In genomic region chr3:138640537-138640936, GRCh38 we compare ENCODE assay signal across 26 cellular contexts. TPM values are rescaled to one million over a fixed set of nuclear protein-coding genes. Genes with fewer than 3 reads are reported as not detected.
DNase-seq lines count a peak whose midpoint lies in the region; ATAC-seq, FAIRE-seq and TF ChIP-seq lines count a peak whose summit lies in the region.
"Had no signal": no experiment of that assay in that cellular context is flagged by ENCODE, and none has a peak within 500 bp of the region (broad histone marks: within the 10 kb centered on the region; RNA-seq: fewer than 3 reads in every experiment).

No MANE protein-coding gene starts in this region.

- H2AFZ ChIP-seq in K562 (ENCODE audit: low read depth, low read length) (no peak overlapping the region), trophoblast cell (ENCODE audit: insufficient read depth, low read length, poor library complexity) (no peak overlapping the region)
- H2AFZ ChIP-seq: PC-9 had no signal

- in situ Hi-C loops in K562 (cut with MboI) = no loop called here

- H3K27me3 ChIP-seq in K562 (ENCODE audit: control insufficient read depth in 2 of 2, insufficient read depth in 2 of 2, low read length in 2 of 2) (no peaks in the 10 kb centered on the region), trophoblast cell (ENCODE audit: insufficient read depth, low read length) (no peaks in the 10 kb centered on the region)
- H3K27me3 ChIP-seq: BLaER1 treated with 17β-estradiol and CSF1 and Interleukin-3, amounts not matched to agents 10 nM and 100 nM had no signal

- H3K79me2 ChIP-seq in K562 (ENCODE audit: control insufficient read depth, insufficient read depth, low read length) (no peaks in the 10 kb centered on the region), trophoblast cell (ENCODE audit: control insufficient read depth, insufficient read depth, low read length, poor library complexity) (no peaks in the 10 kb centered on the region)

- TF ChIP-seq CTCF in K562 (IDR thresholded peaks at IDR 0.05 in 2 of 3, conservative IDR thresholded peaks at IDR 0.05 in 1 of 3; ENCODE audit: insufficient read depth in 2 of 3, low read depth in 1 of 3, low read length in 3 of 3) = no peak

- no peak overlapping the region for H3K27ac Mint-ChIP-seq in activated naive CD4-positive, alpha-beta T cell treated with anti-CD3 and anti-CD28 coated beads, Interleukin-2, amount 50 U/mL, for 72 hours
- H3K27ac Mint-ChIP-seq: CD4-positive, alpha-beta T cell; HFFc6; IgD-negative memory B cell had no signal

- no peak overlapping the region for H3K14ac ChIP-seq in trophoblast cell (ENCODE audit: low read length)

- H4K20me1 ChIP-seq in K562 (replicated peaks; ENCODE audit: control insufficient read depth, insufficient read depth, low read length) = no peaks in the 10 kb centered on the region
- H4K20me1 ChIP-seq: BLaER1 treated with 17β-estradiol and CSF1 and Interleukin-3, amounts not matched to agents 10 nM and 100 nM had no signal

- peak; percentile 4 for DNase-seq in A172 (ENCODE audit: low spot score)
- DNase-seq in M059J (ENCODE audit: low read depth) = peak; percentile 33
- no peak for DNase-seq in K562 (ENCODE audit: extremely low read depth in 1 of 4, low spot score in 3 of 4)
- DNase-seq in trophoblast cell = peak; percentile 36 to 77
- no peak for DNase-seq in islet precursor cell
- no peak for DNase-seq in activated naive CD4-positive, alpha-beta T cell treated with anti-CD3 and anti-CD28 coated beads, Interleukin-2, amount 50 U/mL, for 72 hours (ENCODE audit: low spot score in 2 of 2)
- DNase-seq: AML-193; CD4-positive, alpha-beta T cell; GOT3; HFFc6; NCI-H1092 treated with DMSO at 0.1 percent for 48 hours; NCI-H1436 treated with DMSO at 0.1 percent for 48 hours; NCI-H187 treated with DMSO at 0.1 percent for 48 hours; NCI-H2171 treated with DMSO at 0.1 percent for 48 hours; NCI-H524; NCI-H748 treated with DMSO at 0.1 percent for 48 hours; PC-9; SHP77 treated with DMSO at 0.1 percent for 48 hours had no signal

- peaks cover 6% of the 10 kb centered on the region; the same call in 1 of the 2 replicates for H3K9me3 ChIP-seq in K562 (replicated peaks; ENCODE audit: control insufficient read depth, insufficient read depth, low read depth, low read length)
- no peaks in the 10 kb centered on the region for H3K9me3 ChIP-seq in trophoblast cell (ENCODE audit: insufficient read depth, low read depth, low read length)
- H3K9me3 ChIP-seq: HAP-1 had no signal

- no peak overlapping the region for H2AK5ac ChIP-seq in trophoblast cell (ENCODE audit: low read length)

- H3K4me3 ChIP-seq in K562 = no peak overlapping the region
- no peak overlapping the region for H3K4me3 ChIP-seq in trophoblast cell (ENCODE audit: low read depth, low read length)
- H3K4me3 ChIP-seq: A549; BLaER1 treated with 17β-estradiol and CSF1 and Interleukin-3, amounts not matched to agents 10 nM and 100 nM; HAP-1; PC-9 had no signal

- H3K4me2 ChIP-seq in K562 (ENCODE audit: insufficient read depth, low read length) (no peak overlapping the region), trophoblast cell (ENCODE audit: low read length) (no peak overlapping the region)
- H3K4me2 ChIP-seq: A549; BLaER1 treated with 17β-estradiol and CSF1 and Interleukin-3, amounts not matched to agents 10 nM and 100 nM; PC-9 had no signal

- no peak overlapping the region for H4K91ac ChIP-seq in trophoblast cell (ENCODE audit: low read depth, low read length)

- 25% methylated on average over 4 of the region's 4 CpGs for WGBS in K562 (ENCODE audit: insufficient coverage, low coverage, missing lambda C conversion rate)
- no CpG with 5 or more reads among the region's 4 CpGs for WGBS in trophoblast cell (ENCODE audit: extremely low coverage, insufficient coverage, insufficient read length)

- H2BK120ac ChIP-seq in trophoblast cell (ENCODE audit: insufficient read depth, low read length, poor library complexity) = no peak overlapping the region

- H3K4me1 ChIP-seq in K562 (replicated peaks in 1 of 2; ENCODE audit: control insufficient read depth in 2 of 2, insufficient read depth in 2 of 2, low read length in 2 of 2) (no peaks in the 10 kb centered on the region), trophoblast cell (ENCODE audit: control insufficient read depth in 1 of 2, insufficient read depth in 2 of 2, low read length in 2 of 2) (no peaks in the 10 kb centered on the region)
- H3K4me1 ChIP-seq: A549; BLaER1 treated with 17β-estradiol and CSF1 and Interleukin-3, amounts not matched to agents 10 nM and 100 nM; HAP-1 had no signal

- intact Hi-C loops in K562 (cut with micrococcal nuclease) = no loop called here

- H3K27ac ChIP-seq in K562 (ENCODE audit: extremely low read depth, low read depth, low read length) = no peak overlapping the region
- no peak overlapping the region for H3K27ac ChIP-seq in trophoblast cell (ENCODE audit: low read depth, low read length)
- H3K27ac ChIP-seq: A549; BLaER1 treated with 17β-estradiol and CSF1 and Interleukin-3, amounts not matched to agents 10 nM and 100 nM; PC-9; RWPE1 had no signal

- no peak overlapping the region for H3K18ac ChIP-seq in trophoblast cell (ENCODE audit: low read length)

- TF ChIP-seq RAD21 in K562 (CRISPR knock-in tag; conservative IDR thresholded peaks at IDR 0.05 in 1 of 2, IDR thresholded peaks at IDR 0.05 in 1 of 2) = no peak

- no peak overlapping the region for H4K12ac ChIP-seq in trophoblast cell (ENCODE audit: low read depth, low read length)

- no TSS peak for BruUV-seq in K562 (replicated peaks; lab: Mats Ljungman, UMichigan)

- CTCF ChIA-PET in K562 (lab: Yijun Ruan, JAX; ENCODE audit: low intra/inter-chr PET ratio) = no interaction called here

- H3K36me3 Mint-ChIP-seq in activated naive CD4-positive, alpha-beta T cell treated with anti-CD3 and anti-CD28 coated beads, Interleukin-2, amount 50 U/mL, for 72 hours = peaks cover 15 to 17% of the 10 kb centered on the region in 2 donors

- no peak for FAIRE-seq in K562 (lab: Jason Lieb, UNC)
- FAIRE-seq: A549, D721Med, GM18507 had no signal

- H2BK5ac ChIP-seq in trophoblast cell (ENCODE audit: low read depth, low read length, poor library complexity) = no peak overlapping the region

- TF ChIP-seq EP300 in K562 (IDR thresholded peaks at IDR 0.05; ENCODE audit: low read length) = no peak

- POLR2A ChIA-PET in K562 (lab: Yijun Ruan, JAX) = interaction anchor here (1.0 kb wide), 1 partner anchor 10 kb away, joined by 3 read pairs; no protein-coding TSS in a partner anchor

- no peak for TF ChIP-seq POLR2A in K562 (conservative IDR thresholded peaks at IDR 0.05)

- H3K36me3 ChIP-seq in K562 (ENCODE audit: control insufficient read depth, insufficient read depth, low read length) = no peaks in the 10 kb centered on the region
- H3K36me3 ChIP-seq in trophoblast cell (ENCODE audit: control insufficient read depth in 1 of 2, insufficient read depth in 2 of 2, low read length in 2 of 2) = peaks cover 0 to 4% of the 10 kb centered on the region in 2 experiments
- H3K36me3 ChIP-seq: HAP-1 had no signal

- H2BK12ac ChIP-seq in trophoblast cell (ENCODE audit: low read length) = no peak overlapping the region

- ATAC-seq in K562 (peak; percentile 56), GM18511 (IDR thresholded peaks at IDR 0.05; ENCODE audit: unreplicated experiment) (no peak)
- ATAC-seq in activated naive CD4-positive, alpha-beta T cell treated with anti-CD3 and anti-CD28 coated beads, Interleukin-2, amount 50 U/mL, for 72 hours = no peak
- ATAC-seq: A549 had no signal

- no peak overlapping the region for H4K8ac ChIP-seq in trophoblast cell (ENCODE audit: low read depth, low read length)

- H3K9ac ChIP-seq in K562 (ENCODE audit: insufficient read depth in 1 of 2, low read depth in 2 of 2, low read length in 2 of 2) = no peak overlapping the region
- H3K9ac ChIP-seq in trophoblast cell (ENCODE audit: low read length) = no peak overlapping the region
- H3K9ac ChIP-seq: BLaER1 treated with 17β-estradiol and CSF1 and Interleukin-3, amounts not matched to agents 10 nM and 100 nM had no signal

- no peak overlapping the region for H3K23ac ChIP-seq in trophoblast cell (ENCODE audit: low read length)

- no peaks in the 10 kb centered on the region for H3K9me1 ChIP-seq in K562 (ENCODE audit: control insufficient read depth, insufficient read depth, low read length)

- peaks cover 24 to 26% of the 10 kb centered on the region in 2 donors for H3K9me3 Mint-ChIP-seq in activated naive CD4-positive, alpha-beta T cell treated with anti-CD3 and anti-CD28 coated beads, Interleukin-2, amount 50 U/mL, for 72 hours

- H3K79me1 ChIP-seq in trophoblast cell (ENCODE audit: low read length) = no peaks in the 10 kb centered on the region

- no peak overlapping the region for H3K4ac ChIP-seq in trophoblast cell (ENCODE audit: low read depth, low read length)

RNA-seq across cellular contexts. Expression of gene FAIM, which starts 32.0 kb away (rescaled TPM):
- 21.9 and 27.6 TPM in 2 replicates for total RNA-seq in A172 (2014; rRNA removed; shearing (Covaris generic))
- 17.6 and 18.4 TPM in 2 replicates for total RNA-seq in M059J (2014; rRNA removed; shearing (Covaris generic))
- total RNA-seq in K562 (2011; cell fraction: chromatin; rRNA removed; ENCODE audit: low replicate concordance) = 1.00 and 1.9 TPM in 2 replicates
- 0.53 and 0.67 TPM in 2 replicates for total RNA-seq in K562 (2011; cell fraction: nucleolus; rRNA removed)
- 0.95 and 1.8 TPM in 2 replicates for total RNA-seq in K562 (2011; cell fraction: nucleoplasm; rRNA removed)
- total RNA-seq in K562 (2014; rRNA removed) = 6.4 and 7.9 TPM in 2 replicates
- total RNA-seq in K562 (2014; rRNA removed; fragmentation: Illumina TruSeq; extraction: Trizol) = 5.1 and 6.6 TPM in 2 replicates
- 6.3 and 7.9 TPM in 2 replicates for total RNA-seq in K562 (2015; rRNA removed; fragmentation: Illumina TruSeq; extraction: Trizol)
- total RNA-seq in K562 (2021) = 3.1 and 3.7 TPM in 2 replicates
- polyA plus RNA-seq in K562 (2011; rRNA removed) = 1.2 and 2.5 TPM in 2 replicates
- 0.42 and 0.96 TPM in 2 replicates for polyA plus RNA-seq in K562 (2011; cell fraction: cytosol; rRNA removed)
- polyA plus RNA-seq in K562 (2011; cell fraction: nucleus; rRNA removed) = 0.41 and 0.49 TPM in 2 replicates
- 2.3 and 4.6 TPM in 2 replicates for polyA plus RNA-seq in K562 (2012)
- 4.8 and 6.7 TPM in 2 replicates for polyA plus RNA-seq in K562 (2014; fragmentation: Illumina TruSeq; extraction: Trizol)
- 1 to 10 TPM; 6.0 to 6.8 TPM for polyA plus RNA-seq in K562 (2014; fragmentation: Nextera tagmentation; extraction: Ambion mirVana)
- polyA plus RNA-seq in K562 (2014; rRNA removed) = 4.2 and 6.4 TPM in 2 replicates
- polyA minus RNA-seq in K562 (2011; rRNA and poly(A)+ RNA removed) = 1.3 TPM in 2 replicates
- polyA minus RNA-seq in K562 (2011; cell fraction: cytosol; rRNA and poly(A)+ RNA removed) = 1.3 TPM in 1 of 2 replicates, not detected in the other
- polyA minus RNA-seq in K562 (2011; cell fraction: nucleus; rRNA and poly(A)+ RNA removed) = 0.11 and 0.13 TPM in 2 replicates
- polyA plus RNA-seq in trophoblast cell (2013) = 8.2 and 9.0 TPM in 2 replicates
- total RNA-seq in activated naive CD4-positive, alpha-beta T cell treated with anti-CD3 and anti-CD28 coated beads, Interleukin-2, amount 50 U/mL, for 72 hours = 1 to 10 TPM; 2.1 to 2.2 TPM

RNA-seq across cellular contexts. Expression of gene CEP70, which starts 46.5 kb away (rescaled TPM):
- total RNA-seq in A172 (2014; rRNA removed; shearing (Covaris generic)) = 27.0 and 30.0 TPM in 2 replicates
- 28.0 and 42.4 TPM in 2 replicates for total RNA-seq in M059J (2014; rRNA removed; shearing (Covaris generic))
- total RNA-seq in K562 (2011; cell fraction: chromatin; rRNA removed; ENCODE audit: low replicate concordance) = 15.5 and 69.5 TPM in 2 replicates
- total RNA-seq in K562 (2011; cell fraction: nucleolus; rRNA removed) = 7.7 and 11.1 TPM in 2 replicates
- total RNA-seq in K562 (2011; cell fraction: nucleoplasm; rRNA removed) = 25.5 and 31.6 TPM in 2 replicates
- total RNA-seq in K562 (2014; rRNA removed) (16.0 and 16.1 TPM in 2 replicates), K562 (2014; rRNA removed; fragmentation: Illumina TruSeq; extraction: Trizol) (31.5 and 34.9 TPM in 2 replicates), K562 (2015; rRNA removed; fragmentation: Illumina TruSeq; extraction: Trizol) (27.8 and 31.0 TPM in 2 replicates), K562 (2021) (17.7 and 18.3 TPM in 2 replicates)
- polyA plus RNA-seq in K562 (2011; rRNA removed) (19.3 and 23.4 TPM in 2 replicates), K562 (2014; fragmentation: Illumina TruSeq; extraction: Trizol) (20.9 and 24.2 TPM in 2 replicates), K562 (2014; fragmentation: Nextera tagmentation; extraction: Ambion mirVana) (10 to 100 TPM; 19.5 to 29.3 TPM), K562 (2014; rRNA removed) (16.8 and 17.5 TPM in 2 replicates)
- polyA plus RNA-seq in K562 (2011; cell fraction: cytosol; rRNA removed) = 1.5 and 4.0 TPM in 2 replicates
- 11.0 and 21.3 TPM in 2 replicates for polyA plus RNA-seq in K562 (2011; cell fraction: nucleus; rRNA removed)
- polyA plus RNA-seq in K562 (2012) = 22.4 and 27.6 TPM in 2 replicates
- 38.5 and 53.7 TPM in 2 replicates for polyA minus RNA-seq in K562 (2011; rRNA and poly(A)+ RNA removed)
- 9.1 and 10.6 TPM in 2 replicates for polyA minus RNA-seq in K562 (2011; cell fraction: cytosol; rRNA and poly(A)+ RNA removed)
- 23.8 and 48.2 TPM in 2 replicates for polyA minus RNA-seq in K562 (2011; cell fraction: nucleus; rRNA and poly(A)+ RNA removed)
- 12.2 and 13.4 TPM in 2 replicates for polyA plus RNA-seq in trophoblast cell (2013)
- total RNA-seq in activated naive CD4-positive, alpha-beta T cell treated with anti-CD3 and anti-CD28 coated beads, Interleukin-2, amount 50 U/mL, for 72 hours = 10 to 100 TPM; 13.4 to 41.6 TPM

Comparison
In these comparisons a context has a peak if more than half of its experiments do, and no peak if none do; other contexts are left out.
1. DNase-seq: peak in A172 (single experiment), M059J (single experiment) and trophoblast cell (2 of 2); none in K562 (0 of 4), islet precursor cell (single experiment) and activated naive CD4-positive, alpha-beta T cell treated with anti-CD3 and anti-CD28 coated beads, Interleukin-2, amount 50 U/mL, for 72 hours (0 of 2).